ENCODE assay signal across 17 cellular contexts in genomic region chr11:61325649-61326414, GRCh38. TPM values are rescaled to one million over a fixed set of nuclear protein-coding genes. Genes with fewer than 3 reads are reported as not detected.
DNase-seq lines count a peak whose midpoint lies in the region; ATAC-seq, FAIRE-seq and TF ChIP-seq lines count a peak whose summit lies in the region.
"Had no signal": no experiment of that assay in that cellular context is flagged by ENCODE, and none has a peak within 500 bp of the region (broad histone marks: within the 10 kb centered on the region; RNA-seq: fewer than 3 reads in every experiment).

No MANE protein-coding gene starts in this region.

- H3K27me3 ChIP-seq in K562 (ENCODE audit: control insufficient read depth in 2 of 2, insufficient read depth in 2 of 2, low read length in 2 of 2) = no peaks in the 10 kb centered on the region
- H3K27me3 ChIP-seq in heart left ventricle = no peaks in the 10 kb centered on the region

- H4K20me1 ChIP-seq in K562 (replicated peaks; ENCODE audit: control insufficient read depth, insufficient read depth, low read length) = no peaks in the 10 kb centered on the region

- peaks cover 33% of the 10 kb centered on the region for H3K4me1 Mint-ChIP-seq in activated T-cell treated with anti-CD3 and anti-CD28 coated beads, Interleukin-2, amount 50 U/mL, for 72 hours (ENCODE audit: low read depth)
- H3K4me1 Mint-ChIP-seq in stimulated activated effector memory CD8-positive, alpha-beta T cell treated with anti-CD3 and anti-CD28 coated beads, Interleukin-12 subunit alpha, Interleukin-12 subunit beta, amount 100 ng/mL, for 72 hours = peaks cover 18% of the 10 kb centered on the region
- H3K4me1 Mint-ChIP-seq: WTC11 had no signal

- no TSS peak for BruUV-seq in K562 (replicated peaks; lab: Mats Ljungman, UMichigan)

- H3K9ac ChIP-seq in K562 (ENCODE audit: insufficient read depth in 1 of 2, low read depth in 2 of 2, low read length in 2 of 2) = no peak overlapping the region

- H3K4me2 ChIP-seq in K562 (ENCODE audit: insufficient read depth, low read length) = no peak overlapping the region
- H3K4me2 ChIP-seq: A549, PC-9 had no signal

- H3K4me1 ChIP-seq in K562 (replicated peaks in 1 of 2; ENCODE audit: control insufficient read depth in 2 of 2, insufficient read depth in 2 of 2, low read length in 2 of 2) (peaks cover 0 to 3% of the 10 kb centered on the region in 2 experiments; a peak in 1 of 5 replicates), heart left ventricle (peaks cover 0 to 34% (median 12%) of the 10 kb centered on the region in 12 donors)

- TF ChIP-seq RAD21 in K562 (CRISPR knock-in tag; conservative IDR thresholded peaks at IDR 0.05 in 1 of 2, IDR thresholded peaks at IDR 0.05 in 1 of 2) = no peak

- POLR2A ChIA-PET in K562 (lab: Yijun Ruan, JAX) = interaction anchor here (0.7 kb wide), 1 partner anchor 36 kb away, joined by 3 read pairs; the partner anchor contains the start of gene CYB561A3

- no peak for TF ChIP-seq CTCF in K562 (IDR thresholded peaks at IDR 0.05 in 2 of 3, conservative IDR thresholded peaks at IDR 0.05 in 1 of 3; ENCODE audit: insufficient read depth in 2 of 3, low read depth in 1 of 3, low read length in 3 of 3)
- TF ChIP-seq CTCF in heart left ventricle (IDR thresholded peaks at IDR 0.05) = no peak

- H3K27ac Mint-ChIP-seq in activated T-cell treated with anti-CD3 and anti-CD28 coated beads, Interleukin-2, amount 50 U/mL, for 72 hours = peak overlapping the region; percentile 68
- H3K27ac Mint-ChIP-seq in stimulated activated effector memory CD8-positive, alpha-beta T cell treated with anti-CD3 and anti-CD28 coated beads, Interleukin-12 subunit alpha, Interleukin-12 subunit beta, amount 100 ng/mL, for 72 hours = peak overlapping the region; percentile 72
- H3K27ac Mint-ChIP-seq: activated naive CD4-positive, alpha-beta T cell treated with anti-CD3 and anti-CD28 coated beads for 36 hours; CD8-positive, alpha-beta T cell had no signal

- H3K36me3 ChIP-seq in K562 (ENCODE audit: control insufficient read depth, insufficient read depth, low read length) (peaks cover 95% of the 10 kb centered on the region), heart left ventricle (peaks cover 2 to 100% (median 92%) of the 10 kb centered on the region in 9 donors)

- intact Hi-C loops in K562 (cut with micrococcal nuclease) (no loop called here), heart left ventricle (cut with DNase I) (no loop called here)

- H3K4me3 ChIP-seq in K562 (no peak overlapping the region), heart left ventricle (no peak overlapping the region)
- H3K4me3 ChIP-seq: A549, GM12878, PC-9 had no signal

- CTCF ChIA-PET in K562 (lab: Yijun Ruan, JAX; ENCODE audit: low intra/inter-chr PET ratio) = no interaction called here

- in situ Hi-C loops in K562 (cut with MboI) = no loop called here

- H3K9me3 ChIP-seq in K562 (replicated peaks; ENCODE audit: control insufficient read depth, insufficient read depth, low read depth, low read length) (no peaks in the 10 kb centered on the region), heart left ventricle (no peaks in the 10 kb centered on the region)
- H3K9me3 ChIP-seq: A549 had no signal

- H3K9me3 Mint-ChIP-seq in activated T-cell treated with anti-CD3 and anti-CD28 coated beads, Interleukin-2, amount 50 U/mL, for 72 hours = no peaks in the 10 kb centered on the region
- H3K9me3 Mint-ChIP-seq in stimulated activated effector memory CD8-positive, alpha-beta T cell treated with anti-CD3 and anti-CD28 coated beads, Interleukin-12 subunit alpha, Interleukin-12 subunit beta, amount 100 ng/mL, for 72 hours = no peaks in the 10 kb centered on the region
- H3K9me3 Mint-ChIP-seq: activated naive CD4-positive, alpha-beta T cell treated with anti-CD3 and anti-CD28 coated beads for 36 hours; CD8-positive, alpha-beta T cell; natural killer cell; WTC11 had no signal

- no peak overlapping the region for H3K27ac ChIP-seq in K562 (ENCODE audit: extremely low read depth, low read depth, low read length)
- H3K27ac ChIP-seq in heart left ventricle = peak overlapping the region in 1 of 12 donors; percentile 32
- H3K27ac ChIP-seq: A549, PC-9 had no signal

- no peak for TF ChIP-seq POLR2A in K562 (conservative IDR thresholded peaks at IDR 0.05)
- TF ChIP-seq POLR2A in heart left ventricle (IDR thresholded peaks at IDR 0.05) = no peak

- H2AFZ ChIP-seq in K562 (ENCODE audit: low read depth, low read length) = no peak overlapping the region
- H2AFZ ChIP-seq: PC-9 had no signal

- no peak for TF ChIP-seq EP300 in K562 (IDR thresholded peaks at IDR 0.05; ENCODE audit: low read length)

- H3K27me3 Mint-ChIP-seq in activated T-cell treated with anti-CD3 and anti-CD28 coated beads, Interleukin-2, amount 50 U/mL, for 72 hours (ENCODE audit: low read depth) = no peaks in the 10 kb centered on the region

- 85% methylated on average over 2 of the region's 2 CpGs for WGBS in K562 (ENCODE audit: insufficient coverage, low coverage, missing lambda C conversion rate)
- WGBS in heart left ventricle, 4 donors = 54 to 65% (median 63%) methylated on average over 2 of the region's 2 CpGs

- ATAC-seq in activated T-cell treated with anti-CD3 and anti-CD28 coated beads, Interleukin-2, amount 50 U/mL, for 72 hours (replicated peaks in 1 of 2) = no peak
- no peak for ATAC-seq in K562
- peak; percentile 59 to 69 (median 64) for ATAC-seq in heart left ventricle
- no peak for ATAC-seq in stimulated activated effector memory CD8-positive, alpha-beta T cell treated with anti-CD3 and anti-CD28 coated beads, Interleukin-12 subunit alpha, Interleukin-12 subunit beta, amount 100 ng/mL, for 72 hours
- no peak for ATAC-seq in HG03135 (IDR thresholded peaks at IDR 0.05; ENCODE audit: unreplicated experiment)
- ATAC-seq: A549; CD8-positive, alpha-beta T cell; GM12878; natural killer cell; WTC11 had no signal

- no peak for DNase-seq in activated T-cell treated with anti-CD3 and anti-CD28 coated beads, Interleukin-2, amount 50 U/mL, for 72 hours
- DNase-seq in activated T-cell treated with anti-CD3 and anti-CD28 coated beads, Interleukin-2, amount 50 U/mL, for 48 hours = no peak
- DNase-seq in K562 (ENCODE audit: extremely low read depth in 1 of 4, low spot score in 3 of 4) (no peak), heart left ventricle (no peak)
- no peak for DNase-seq in stimulated activated effector memory CD8-positive, alpha-beta T cell treated with anti-CD3 and anti-CD28 coated beads, Interleukin-12 subunit alpha, Interleukin-12 subunit beta, amount 100 ng/mL, for 72 hours (ENCODE audit: low spot score in 2 of 2)
- no peak for DNase-seq in stimulated activated CD4-positive, alpha-beta T cell treated with anti-CD3 and anti-CD28 coated beads, Interleukin-12 subunit alpha, Interleukin-12 subunit beta, amount 100 ng/mL, for 4 hours
- DNase-seq in activated CD8-positive, alpha-beta memory T cell treated with anti-CD3 and anti-CD28 coated beads, Interleukin-2, amount 50 U/mL, for 48 hours = no peak
- DNase-seq: activated naive CD4-positive, alpha-beta T cell treated with anti-CD3 and anti-CD28 coated beads for 36 hours; CD8-positive, alpha-beta T cell; HCEC 1CT; natural killer cell; PC-9 had no signal

- H3K36me3 Mint-ChIP-seq in activated T-cell treated with anti-CD3 and anti-CD28 coated beads, Interleukin-2, amount 50 U/mL, for 72 hours (ENCODE audit: insufficient read depth in 2 of 2) = peaks cover 18 to 57% of the 10 kb centered on the region in 2 donors
- H3K36me3 Mint-ChIP-seq in stimulated activated effector memory CD8-positive, alpha-beta T cell treated with anti-CD3 and anti-CD28 coated beads, Interleukin-12 subunit alpha, Interleukin-12 subunit beta, amount 100 ng/mL, for 72 hours = no peaks in the 10 kb centered on the region

- FAIRE-seq in K562 (lab: Jason Lieb, UNC) = no peak
- FAIRE-seq: A549, endothelial cell of umbilical vein, GM12878 had no signal

- no peak overlapping the region for H3K4me3 Mint-ChIP-seq in activated T-cell treated with anti-CD3 and anti-CD28 coated beads, Interleukin-2, amount 50 U/mL, for 72 hours
- no peak overlapping the region for H3K4me3 Mint-ChIP-seq in stimulated activated effector memory CD8-positive, alpha-beta T cell treated with anti-CD3 and anti-CD28 coated beads, Interleukin-12 subunit alpha, Interleukin-12 subunit beta, amount 100 ng/mL, for 72 hours
- H3K4me3 Mint-ChIP-seq: activated naive CD4-positive, alpha-beta T cell treated with anti-CD3 and anti-CD28 coated beads for 36 hours; CD8-positive, alpha-beta T cell; natural killer cell; WTC11 had no signal

- no peaks in the 10 kb centered on the region for H3K9me1 ChIP-seq in K562 (ENCODE audit: control insufficient read depth, insufficient read depth, low read length)

- peaks cover 52% of the 10 kb centered on the region for H3K79me2 ChIP-seq in K562 (ENCODE audit: control insufficient read depth, insufficient read depth, low read length)

RNA-seq across cellular contexts. Expression of gene DDB1, which starts 7.1 kb away (rescaled TPM):
- 100 to 1,000 TPM; 168 to 176 TPM for total RNA-seq in activated T-cell treated with anti-CD3 and anti-CD28 coated beads, Interleukin-2, amount 50 U/mL, for 72 hours
- total RNA-seq in K562 (2011; cell fraction: chromatin; rRNA removed; ENCODE audit: low replicate concordance) = 556 and 576 TPM in 2 replicates
- total RNA-seq in K562 (2011; cell fraction: nucleolus; rRNA removed) = 305 and 316 TPM in 2 replicates
- total RNA-seq in K562 (2011; cell fraction: nucleoplasm; rRNA removed) = 405 and 524 TPM in 2 replicates
- 273 and 325 TPM in 2 replicates for total RNA-seq in K562 (2014; rRNA removed)
- 237 and 239 TPM in 2 replicates for total RNA-seq in K562 (2014; rRNA removed; fragmentation: Illumina TruSeq; extraction: Trizol)
- 250 and 251 TPM in 2 replicates for total RNA-seq in K562 (2015; rRNA removed; fragmentation: Illumina TruSeq; extraction: Trizol)
- total RNA-seq in K562 (2021) = 307 and 322 TPM in 2 replicates
- 290 and 343 TPM in 2 replicates for polyA plus RNA-seq in K562 (2011; rRNA removed)
- 317 and 331 TPM in 2 replicates for polyA plus RNA-seq in K562 (2011; cell fraction: cytosol; rRNA removed)
- polyA plus RNA-seq in K562 (2011; cell fraction: nucleus; rRNA removed) = 256 and 322 TPM in 2 replicates
- polyA plus RNA-seq in K562 (2012) = 149 and 169 TPM in 2 replicates
- 259 and 266 TPM in 2 replicates for polyA plus RNA-seq in K562 (2014; fragmentation: Illumina TruSeq; extraction: Trizol)
- polyA plus RNA-seq in K562 (2014; fragmentation: Nextera tagmentation; extraction: Ambion mirVana) = 100 to 1,000 TPM; 172 to 361 TPM
- polyA plus RNA-seq in K562 (2014; rRNA removed) = 201 and 224 TPM in 2 replicates
- polyA minus RNA-seq in K562 (2011; rRNA and poly(A)+ RNA removed) = 588 and 731 TPM in 2 replicates
- polyA minus RNA-seq in K562 (2011; cell fraction: cytosol; rRNA and poly(A)+ RNA removed) = 325 and 351 TPM in 2 replicates
- 120 and 182 TPM in 2 replicates for polyA minus RNA-seq in K562 (2011; cell fraction: nucleus; rRNA and poly(A)+ RNA removed)
- 100 to 1,000 TPM; 121 to 156 (median 130) TPM for total RNA-seq in heart left ventricle
- 100 to 1,000 TPM in 1 of 2 donors, 10 to 100 TPM in 1; 78.8 to 158 TPM for polyA plus RNA-seq in heart left ventricle

RNA-seq across cellular contexts. Expression of gene TKFC, which starts 7.2 kb away (rescaled TPM):
- total RNA-seq in activated T-cell treated with anti-CD3 and anti-CD28 coated beads, Interleukin-2, amount 50 U/mL, for 72 hours = 10 to 100 TPM; 71.0 to 74.0 TPM
- total RNA-seq in K562 (2011; cell fraction: chromatin; rRNA removed; ENCODE audit: low replicate concordance) = 149 and 318 TPM in 2 replicates
- total RNA-seq in K562 (2011; cell fraction: nucleolus; rRNA removed) = 164 and 169 TPM in 2 replicates
- 118 and 132 TPM in 2 replicates for total RNA-seq in K562 (2011; cell fraction: nucleoplasm; rRNA removed)
- total RNA-seq in K562 (2014; rRNA removed) = 28.5 and 35.2 TPM in 2 replicates
- 12.0 and 13.9 TPM in 2 replicates for total RNA-seq in K562 (2014; rRNA removed; fragmentation: Illumina TruSeq; extraction: Trizol)
- total RNA-seq in K562 (2015; rRNA removed; fragmentation: Illumina TruSeq; extraction: Trizol) = 19.3 and 21.7 TPM in 2 replicates
- 53.6 and 61.7 TPM in 2 replicates for total RNA-seq in K562 (2021)
- polyA plus RNA-seq in K562 (2011; rRNA removed) = 30.8 and 58.0 TPM in 2 replicates
- polyA plus RNA-seq in K562 (2011; cell fraction: cytosol; rRNA removed) = 40.7 and 63.4 TPM in 2 replicates
- 222 and 275 TPM in 2 replicates for polyA plus RNA-seq in K562 (2011; cell fraction: nucleus; rRNA removed)
- polyA plus RNA-seq in K562 (2012) = 43.1 and 60.5 TPM in 2 replicates
- polyA plus RNA-seq in K562 (2014; fragmentation: Illumina TruSeq; extraction: Trizol) = 34.0 and 36.6 TPM in 2 replicates
- polyA plus RNA-seq in K562 (2014; fragmentation: Nextera tagmentation; extraction: Ambion mirVana) = 1 to 10 TPM; 2.0 to 2.3 TPM
- polyA plus RNA-seq in K562 (2014; rRNA removed) = 45.6 and 52.6 TPM in 2 replicates
- 25.9 and 30.8 TPM in 2 replicates for polyA minus RNA-seq in K562 (2011; rRNA and poly(A)+ RNA removed)
- 27.2 and 40.0 TPM in 2 replicates for polyA minus RNA-seq in K562 (2011; cell fraction: cytosol; rRNA and poly(A)+ RNA removed)
- 62.5 and 67.2 TPM in 2 replicates for polyA minus RNA-seq in K562 (2011; cell fraction: nucleus; rRNA and poly(A)+ RNA removed)
- 10 to 100 TPM in 8 of 9 donors, 1 to 10 TPM in 1; 10.0 to 31.2 (median 16.8) TPM for total RNA-seq in heart left ventricle
- polyA plus RNA-seq in heart left ventricle = 10 to 100 TPM; 10.7 to 16.2 TPM

RNA-seq across cellular contexts. Expression of gene VWCE, which starts 30.7 kb away (rescaled TPM):
- total RNA-seq in activated T-cell treated with anti-CD3 and anti-CD28 coated beads, Interleukin-2, amount 50 U/mL, for 72 hours = 10 to 100 TPM in 1 of 2 donors, 1 to 10 TPM in 1; 7.7 to 11.8 TPM
- 6.5 and 15.9 TPM in 2 replicates for total RNA-seq in K562 (2011; cell fraction: chromatin; rRNA removed; ENCODE audit: low replicate concordance)
- total RNA-seq in K562 (2011; cell fraction: nucleolus; rRNA removed) = 6.2 and 7.8 TPM in 2 replicates
- 7.5 and 7.9 TPM in 2 replicates for total RNA-seq in K562 (2011; cell fraction: nucleoplasm; rRNA removed)
- total RNA-seq in K562 (2014; rRNA removed) = 0.32 and 0.41 TPM in 2 replicates
- 0.26 and 0.36 TPM in 2 replicates for total RNA-seq in K562 (2014; rRNA removed; fragmentation: Illumina TruSeq; extraction: Trizol)
- 0.38 and 0.65 TPM in 2 replicates for total RNA-seq in K562 (2015; rRNA removed; fragmentation: Illumina TruSeq; extraction: Trizol)
- 0.74 and 1.1 TPM in 2 replicates for total RNA-seq in K562 (2021)
- polyA plus RNA-seq in K562 (2011; rRNA removed) = 0.60 and 0.89 TPM in 2 replicates
- 0.73 and 1.1 TPM in 2 replicates for polyA plus RNA-seq in K562 (2011; cell fraction: cytosol; rRNA removed)
- polyA plus RNA-seq in K562 (2011; cell fraction: nucleus; rRNA removed) = 3.0 and 3.8 TPM in 2 replicates
- polyA plus RNA-seq in K562 (2012) = 0.82 and 1.8 TPM in 2 replicates
- polyA plus RNA-seq in K562 (2014; fragmentation: Illumina TruSeq; extraction: Trizol) = 0.48 and 0.67 TPM in 2 replicates
- polyA plus RNA-seq in K562 (2014; fragmentation: Nextera tagmentation; extraction: Ambion mirVana) = under 1 TPM in 1 of 2 experiments, not detected in 1; 0.06 TPM
- 0.86 and 1.6 TPM in 2 replicates for polyA plus RNA-seq in K562 (2014; rRNA removed)
- 0.46 and 0.57 TPM in 2 replicates for polyA minus RNA-seq in K562 (2011; rRNA and poly(A)+ RNA removed)
- polyA minus RNA-seq in K562 (2011; cell fraction: cytosol; rRNA and poly(A)+ RNA removed) = not detected in 2 replicates
- polyA minus RNA-seq in K562 (2011; cell fraction: nucleus; rRNA and poly(A)+ RNA removed) = 1.2 and 2.2 TPM in 2 replicates
- 1 to 10 TPM in 3 of 9 donors, under 1 TPM in 5, not detected in 1; 0.17 to 1.7 (median 0.82) TPM for total RNA-seq in heart left ventricle
- polyA plus RNA-seq in heart left ventricle = under 1 TPM; 0.30 to 0.38 TPM

RNA-seq across cellular contexts. Expression of gene CYB561A3, which starts 35.9 kb away (rescaled TPM):
- 10 to 100 TPM; 37.9 to 43.0 TPM for total RNA-seq in activated T-cell treated with anti-CD3 and anti-CD28 coated beads, Interleukin-2, amount 50 U/mL, for 72 hours
- 84.8 and 201 TPM in 2 replicates for total RNA-seq in K562 (2011; cell fraction: chromatin; rRNA removed; ENCODE audit: low replicate concordance)
- total RNA-seq in K562 (2011; cell fraction: nucleolus; rRNA removed) = 195 and 226 TPM in 2 replicates
- 160 and 163 TPM in 2 replicates for total RNA-seq in K562 (2011; cell fraction: nucleoplasm; rRNA removed)
- total RNA-seq in K562 (2014; rRNA removed) (29.2 and 42.5 TPM in 2 replicates), K562 (2014; rRNA removed; fragmentation: Illumina TruSeq; extraction: Trizol) (24.9 and 30.4 TPM in 2 replicates), K562 (2015; rRNA removed; fragmentation: Illumina TruSeq; extraction: Trizol) (36.9 and 37.6 TPM in 2 replicates), K562 (2021) (59.9 and 70.2 TPM in 2 replicates), heart left ventricle (10 to 100 TPM in 6 of 9 donors, 1 to 10 TPM in 3; 6.7 to 23.9 (median 11.9) TPM)
- polyA plus RNA-seq in K562 (2011; rRNA removed) (37.9 and 56.1 TPM in 2 replicates), K562 (2014; fragmentation: Illumina TruSeq; extraction: Trizol) (70.2 and 78.9 TPM in 2 replicates), K562 (2014; fragmentation: Nextera tagmentation; extraction: Ambion mirVana) (10 to 100 TPM; 30.1 to 44.3 TPM), K562 (2014; rRNA removed) (43.0 and 46.7 TPM in 2 replicates), heart left ventricle (10 to 100 TPM in 1 of 2 donors, 1 to 10 TPM in 1; 7.6 to 12.3 TPM)
- polyA plus RNA-seq in K562 (2011; cell fraction: cytosol; rRNA removed) = 82.7 and 149 TPM in 2 replicates
- polyA plus RNA-seq in K562 (2011; cell fraction: nucleus; rRNA removed) = 86.4 and 134 TPM in 2 replicates
- 57.1 and 64.6 TPM in 2 replicates for polyA plus RNA-seq in K562 (2012)
- 41.6 and 59.3 TPM in 2 replicates for polyA minus RNA-seq in K562 (2011; rRNA and poly(A)+ RNA removed)
- 30.1 and 37.2 TPM in 2 replicates for polyA minus RNA-seq in K562 (2011; cell fraction: cytosol; rRNA and poly(A)+ RNA removed)
- polyA minus RNA-seq in K562 (2011; cell fraction: nucleus; rRNA and poly(A)+ RNA removed) = 16.8 and 17.4 TPM in 2 replicates

RNA-seq across cellular contexts. Expression of gene TMEM138, which starts 36.3 kb away (rescaled TPM):
- 10 to 100 TPM; 42.0 to 45.0 TPM for total RNA-seq in activated T-cell treated with anti-CD3 and anti-CD28 coated beads, Interleukin-2, amount 50 U/mL, for 72 hours
- total RNA-seq in K562 (2011; cell fraction: chromatin; rRNA removed; ENCODE audit: low replicate concordance) = 261 and 425 TPM in 2 replicates
- 218 and 247 TPM in 2 replicates for total RNA-seq in K562 (2011; cell fraction: nucleolus; rRNA removed)
- 293 and 351 TPM in 2 replicates for total RNA-seq in K562 (2011; cell fraction: nucleoplasm; rRNA removed)
- total RNA-seq in K562 (2014; rRNA removed) = 23.2 and 26.4 TPM in 2 replicates
- total RNA-seq in K562 (2014; rRNA removed; fragmentation: Illumina TruSeq; extraction: Trizol) = 55.8 and 58.0 TPM in 2 replicates
- 63.1 and 63.3 TPM in 2 replicates for total RNA-seq in K562 (2015; rRNA removed; fragmentation: Illumina TruSeq; extraction: Trizol)
- 56.2 and 70.1 TPM in 2 replicates for total RNA-seq in K562 (2021)
- 150 and 168 TPM in 2 replicates for polyA plus RNA-seq in K562 (2011; rRNA removed)
- 109 and 130 TPM in 2 replicates for polyA plus RNA-seq in K562 (2011; cell fraction: cytosol; rRNA removed)
- 205 and 226 TPM in 2 replicates for polyA plus RNA-seq in K562 (2011; cell fraction: nucleus; rRNA removed)
- 42.4 and 48.0 TPM in 2 replicates for polyA plus RNA-seq in K562 (2012)
- polyA plus RNA-seq in K562 (2014; fragmentation: Illumina TruSeq; extraction: Trizol) = 102 and 109 TPM in 2 replicates
- polyA plus RNA-seq in K562 (2014; fragmentation: Nextera tagmentation; extraction: Ambion mirVana) = 100 to 1,000 TPM; 127 to 146 TPM
- polyA plus RNA-seq in K562 (2014; rRNA removed) = 62.7 and 86.7 TPM in 2 replicates
- 81.9 and 101 TPM in 2 replicates for polyA minus RNA-seq in K562 (2011; rRNA and poly(A)+ RNA removed)
- 14.3 and 21.3 TPM in 2 replicates for polyA minus RNA-seq in K562 (2011; cell fraction: cytosol; rRNA and poly(A)+ RNA removed)
- polyA minus RNA-seq in K562 (2011; cell fraction: nucleus; rRNA and poly(A)+ RNA removed) = 59.1 and 81.3 TPM in 2 replicates
- 10 to 100 TPM; 15.7 to 27.0 (median 19.0) TPM for total RNA-seq in heart left ventricle
- polyA plus RNA-seq in heart left ventricle = 10 to 100 TPM; 19.5 to 29.3 TPM

Comparison
In these comparisons a context has a peak if more than half of its experiments do, and no peak if none do; other contexts are left out.
1. ATAC-seq: peak in heart left ventricle (4 of 4); none in activated T-cell treated with anti-CD3 and anti-CD28 coated beads, Interleukin-2, amount 50 U/mL, for 72 hours (0 of 2), K562 (single experiment), stimulated activated effector memory CD8-positive, alpha-beta T cell treated with anti-CD3 and anti-CD28 coated beads, Interleukin-12 subunit alpha, Interleukin-12 subunit beta, amount 100 ng/mL, for 72 hours (single experiment) and HG03135 (single experiment).